ENCODE assay signal across 1 cellular context in the genomic region with DNA sequence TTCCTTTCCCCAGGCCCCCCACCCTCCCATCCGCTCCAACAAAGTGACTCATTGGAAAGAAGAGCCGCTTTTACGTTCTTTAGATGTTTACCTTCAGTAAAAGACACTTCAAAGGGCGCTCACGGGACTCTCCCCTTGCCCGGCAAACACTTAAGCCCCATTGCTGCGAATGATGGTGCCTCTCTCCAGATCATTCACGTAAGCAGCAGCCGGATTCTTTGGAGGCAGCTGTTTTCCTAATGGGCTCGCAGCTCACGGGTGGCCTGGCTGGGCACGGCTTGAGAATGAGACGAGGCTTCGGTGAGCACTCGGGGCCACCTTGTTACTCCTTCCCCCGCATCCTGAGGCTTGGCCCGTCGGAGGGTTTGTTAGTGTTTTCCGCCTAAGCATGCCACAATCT.
TF ChIP-seq lines count a peak whose summit lies in the region.

No MANE protein-coding gene starts in this region.

TF ChIP-seq in GM23338, 12 proteins besides CTCF, POLR2A, EP300 and RAD21 (continued from another document):
- TF ChIP-seq, protein P1, sequence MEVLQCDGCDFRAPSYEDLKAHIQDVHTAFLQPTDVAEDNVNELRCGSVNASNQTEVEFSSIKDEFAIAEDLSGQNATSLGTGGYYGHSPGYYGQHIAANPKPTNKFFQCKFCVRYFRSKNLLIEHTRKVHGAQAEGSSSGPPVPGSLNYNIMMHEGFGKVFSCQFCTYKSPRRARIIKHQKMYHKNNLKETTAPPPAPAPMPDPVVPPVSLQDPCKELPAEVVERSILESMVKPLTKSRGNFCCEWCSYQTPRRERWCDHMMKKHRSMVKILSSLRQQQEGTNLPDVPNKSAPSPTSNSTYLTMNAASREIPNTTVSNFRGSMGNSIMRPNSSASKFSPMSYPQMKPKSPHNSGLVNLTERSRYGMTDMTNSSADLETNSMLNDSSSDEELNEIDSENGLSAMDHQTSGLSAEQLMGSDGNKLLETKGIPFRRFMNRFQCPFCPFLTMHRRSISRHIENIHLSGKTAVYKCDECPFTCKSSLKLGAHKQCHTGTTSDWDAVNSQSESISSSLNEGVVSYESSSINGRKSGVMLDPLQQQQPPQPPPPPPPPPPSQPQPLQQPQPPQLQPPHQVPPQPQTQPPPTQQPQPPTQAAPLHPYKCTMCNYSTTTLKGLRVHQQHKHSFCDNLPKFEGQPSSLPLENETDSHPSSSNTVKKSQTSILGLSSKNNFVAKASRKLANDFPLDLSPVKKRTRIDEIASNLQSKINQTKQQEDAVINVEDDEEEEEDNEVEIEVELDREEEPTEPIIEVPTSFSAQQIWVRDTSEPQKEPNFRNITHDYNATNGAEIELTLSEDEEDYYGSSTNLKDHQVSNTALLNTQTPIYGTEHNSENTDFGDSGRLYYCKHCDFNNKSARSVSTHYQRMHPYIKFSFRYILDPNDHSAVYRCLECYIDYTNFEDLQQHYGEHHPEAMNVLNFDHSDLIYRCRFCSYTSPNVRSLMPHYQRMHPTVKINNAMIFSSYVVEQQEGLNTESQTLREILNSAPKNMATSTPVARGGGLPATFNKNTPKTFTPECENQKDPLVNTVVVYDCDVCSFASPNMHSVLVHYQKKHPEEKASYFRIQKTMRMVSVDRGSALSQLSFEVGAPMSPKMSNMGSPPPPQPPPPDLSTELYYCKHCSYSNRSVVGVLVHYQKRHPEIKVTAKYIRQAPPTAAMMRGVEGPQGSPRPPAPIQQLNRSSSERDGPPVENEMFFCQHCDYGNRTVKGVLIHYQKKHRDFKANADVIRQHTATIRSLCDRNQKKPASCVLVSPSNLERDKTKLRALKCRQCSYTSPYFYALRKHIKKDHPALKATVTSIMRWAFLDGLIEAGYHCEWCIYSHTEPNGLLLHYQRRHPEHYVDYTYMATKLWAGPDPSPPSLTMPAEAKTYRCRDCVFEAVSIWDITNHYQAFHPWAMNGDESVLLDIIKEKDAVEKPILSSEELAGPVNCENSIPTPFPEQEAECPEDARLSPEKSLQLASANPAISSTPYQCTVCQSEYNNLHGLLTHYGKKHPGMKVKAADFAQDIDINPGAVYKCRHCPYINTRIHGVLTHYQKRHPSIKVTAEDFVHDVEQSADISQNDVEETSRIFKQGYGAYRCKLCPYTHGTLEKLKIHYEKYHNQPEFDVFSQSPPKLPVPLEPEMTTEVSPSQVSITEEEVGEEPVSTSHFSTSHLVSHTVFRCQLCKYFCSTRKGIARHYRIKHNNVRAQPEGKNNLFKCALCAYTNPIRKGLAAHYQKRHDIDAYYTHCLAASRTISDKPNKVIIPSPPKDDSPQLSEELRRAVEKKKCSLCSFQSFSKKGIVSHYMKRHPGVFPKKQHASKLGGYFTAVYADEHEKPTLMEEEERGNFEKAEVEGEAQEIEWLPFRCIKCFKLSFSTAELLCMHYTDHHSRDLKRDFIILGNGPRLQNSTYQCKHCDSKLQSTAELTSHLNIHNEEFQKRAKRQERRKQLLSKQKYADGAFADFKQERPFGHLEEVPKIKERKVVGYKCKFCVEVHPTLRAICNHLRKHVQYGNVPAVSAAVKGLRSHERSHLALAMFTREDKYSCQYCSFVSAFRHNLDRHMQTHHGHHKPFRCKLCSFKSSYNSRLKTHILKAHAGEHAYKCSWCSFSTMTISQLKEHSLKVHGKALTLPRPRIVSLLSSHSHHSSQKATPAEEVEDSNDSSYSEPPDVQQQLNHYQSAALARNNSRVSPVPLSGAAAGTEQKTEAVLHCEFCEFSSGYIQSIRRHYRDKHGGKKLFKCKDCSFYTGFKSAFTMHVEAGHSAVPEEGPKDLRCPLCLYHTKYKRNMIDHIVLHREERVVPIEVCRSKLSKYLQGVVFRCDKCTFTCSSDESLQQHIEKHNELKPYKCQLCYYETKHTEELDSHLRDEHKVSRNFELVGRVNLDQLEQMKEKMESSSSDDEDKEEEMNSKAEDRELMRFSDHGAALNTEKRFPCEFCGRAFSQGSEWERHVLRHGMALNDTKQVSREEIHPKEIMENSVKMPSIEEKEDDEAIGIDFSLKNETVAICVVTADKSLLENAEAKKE (CRISPR knock-in tag; IDR thresholded peaks at IDR 0.05): no peak
- no peak for TF ChIP-seq EZH2 (IDR thresholded peaks at IDR 0.05; ENCODE audit: low read depth, unreplicated experiment)
- TF ChIP-seq, protein P2, sequence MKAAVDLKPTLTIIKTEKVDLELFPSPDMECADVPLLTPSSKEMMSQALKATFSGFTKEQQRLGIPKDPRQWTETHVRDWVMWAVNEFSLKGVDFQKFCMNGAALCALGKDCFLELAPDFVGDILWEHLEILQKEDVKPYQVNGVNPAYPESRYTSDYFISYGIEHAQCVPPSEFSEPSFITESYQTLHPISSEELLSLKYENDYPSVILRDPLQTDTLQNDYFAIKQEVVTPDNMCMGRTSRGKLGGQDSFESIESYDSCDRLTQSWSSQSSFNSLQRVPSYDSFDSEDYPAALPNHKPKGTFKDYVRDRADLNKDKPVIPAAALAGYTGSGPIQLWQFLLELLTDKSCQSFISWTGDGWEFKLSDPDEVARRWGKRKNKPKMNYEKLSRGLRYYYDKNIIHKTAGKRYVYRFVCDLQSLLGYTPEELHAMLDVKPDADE (IDR thresholded peaks at IDR 0.05): no peak
- TF ChIP-seq NANOG (IDR thresholded peaks at IDR 0.05; ENCODE audit: borderline replicate concordance): no peak
- no peak for TF ChIP-seq JUNB (IDR thresholded peaks at IDR 0.05; ENCODE audit: unreplicated experiment)
- no peak for TF ChIP-seq CREB1 (CRISPR knock-in tag; IDR thresholded peaks at IDR 0.05; ENCODE audit: low read depth)
- no peak for TF ChIP-seq ZNF331 (CRISPR knock-in tag; IDR thresholded peaks at IDR 0.05; ENCODE audit: low read depth)
